Comparison of ENCODE assay signal across 8 cellular contexts in the genomic region with DNA sequence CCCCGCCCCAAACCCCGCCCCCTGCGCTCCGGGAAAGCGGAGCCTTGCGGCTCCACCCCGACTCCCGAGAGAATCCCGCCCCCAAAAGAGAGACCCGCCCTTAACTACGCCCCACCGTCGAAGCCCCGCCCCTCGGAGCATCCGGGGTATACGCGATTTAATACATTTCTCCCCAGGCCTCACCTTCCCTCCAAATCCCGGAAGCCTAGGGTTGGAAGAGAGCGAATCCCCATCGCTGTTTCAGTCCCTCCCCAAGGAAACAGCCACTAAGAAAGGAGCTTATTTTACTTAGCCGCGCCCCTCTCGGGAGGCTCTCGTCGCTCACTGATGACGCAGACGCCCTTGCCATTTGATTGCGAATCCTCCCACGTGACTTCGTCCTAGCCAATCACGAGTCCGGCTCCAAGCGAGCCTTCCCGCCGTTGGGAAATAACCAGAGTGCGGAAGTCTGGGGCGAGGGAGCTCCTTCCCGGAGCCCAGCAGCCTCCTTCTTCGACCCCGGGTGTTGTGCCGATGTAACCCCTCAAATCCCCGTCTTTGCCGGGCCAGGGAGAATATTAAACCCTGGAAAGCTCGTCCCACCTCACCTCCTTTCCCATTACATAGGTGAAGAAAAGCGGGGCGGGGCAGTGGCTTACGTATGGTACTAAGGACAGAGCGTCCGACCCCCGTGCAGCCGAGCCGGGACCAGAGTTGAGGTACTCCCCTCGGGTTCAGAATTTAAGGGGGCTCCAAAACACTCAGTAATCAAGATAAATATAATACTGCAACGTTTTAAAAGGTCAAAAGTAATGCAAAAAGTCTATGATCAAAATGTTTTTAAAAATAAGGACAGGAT. TPM values are rescaled to one million over a fixed set of nuclear protein-coding genes. Genes with fewer than 3 reads are reported as not detected.
DNase-seq lines count a peak whose midpoint lies in the region; ATAC-seq and TF ChIP-seq lines count a peak whose summit lies in the region.

No MANE protein-coding gene starts in this region.

- peaks cover 14% of the 10 kb centered on the region for H3K4me1 ChIP-seq in mucosa of descending colon (ENCODE audit: low read depth)

- DNase-seq in DMS153 treated with DMSO at 0.1 percent for 48 hours (lab: John Stamatoyannopoulos, UW; ENCODE audit: unreplicated experiment) (peak; percentile 98), OCI-M2 (lab: John Stamatoyannopoulos, UW; ENCODE audit: unreplicated experiment) (peak; percentile 85), epithelial cell of proximal tubule (ENCODE audit: low read depth) (peak; percentile 99), mucosa of descending colon (peak; percentile 99 to 100 (median 99))
- peak; percentile 99 for DNase-seq in activated T-cell treated with anti-CD3 and anti-CD28 coated beads, Interleukin-2, amount 50 U/mL, for 1 hour
- DNase-seq in stimulated activated CD8-positive, alpha-beta memory T cell treated with anti-CD3 and anti-CD28 coated beads, Interleukin-4, amount 100 ng/mL, for 1 hour (ENCODE audit: low read depth in 2 of 2, low spot score in 1 of 2): peak; percentile 98 to 99

- no peak for TF ChIP-seq EP300 in Ishikawa (IDR thresholded peaks at IDR 0.05; ENCODE audit: borderline replicate concordance)

- ATAC-seq in GM21619 (IDR thresholded peaks at IDR 0.05; ENCODE audit: unreplicated experiment): peak; percentile 89
- peak; percentile 95 for ATAC-seq in mucosa of descending colon

- TF ChIP-seq RAD21 in Ishikawa (IDR thresholded peaks at IDR 0.05; ENCODE audit: low read depth): no peak

- H3K4me3 ChIP-seq in epithelial cell of proximal tubule (ENCODE audit: low read depth, low read length) (peak overlapping the region; percentile 79), mucosa of descending colon (peak overlapping the region; percentile 27)

- H3K36me3 ChIP-seq in mucosa of descending colon (ENCODE audit: low read depth): no peaks in the 10 kb centered on the region

- TF ChIP-seq CTCF in epithelial cell of proximal tubule (conservative IDR thresholded peaks at IDR 0.05; ENCODE audit: low read depth, low read length) (no peak), mucosa of descending colon (IDR thresholded peaks at IDR 0.05) (peak; percentile 20)

- intact Hi-C loops in mucosa of descending colon (cut with DNase I, micrococcal nuclease): no loop called here

- H3K9me3 ChIP-seq in mucosa of descending colon: no peaks in the 10 kb centered on the region

TF ChIP-seq in Ishikawa, 13 proteins besides CTCF, POLR2A, EP300 and RAD21:
- TF ChIP-seq, protein P1, sequence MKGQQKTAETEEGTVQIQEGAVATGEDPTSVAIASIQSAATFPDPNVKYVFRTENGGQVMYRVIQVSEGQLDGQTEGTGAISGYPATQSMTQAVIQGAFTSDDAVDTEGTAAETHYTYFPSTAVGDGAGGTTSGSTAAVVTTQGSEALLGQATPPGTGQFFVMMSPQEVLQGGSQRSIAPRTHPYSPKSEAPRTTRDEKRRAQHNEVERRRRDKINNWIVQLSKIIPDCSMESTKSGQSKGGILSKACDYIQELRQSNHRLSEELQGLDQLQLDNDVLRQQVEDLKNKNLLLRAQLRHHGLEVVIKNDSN (IDR thresholded peaks at IDR 0.05): peak; percentile 99
- TF ChIP-seq, protein P2, sequence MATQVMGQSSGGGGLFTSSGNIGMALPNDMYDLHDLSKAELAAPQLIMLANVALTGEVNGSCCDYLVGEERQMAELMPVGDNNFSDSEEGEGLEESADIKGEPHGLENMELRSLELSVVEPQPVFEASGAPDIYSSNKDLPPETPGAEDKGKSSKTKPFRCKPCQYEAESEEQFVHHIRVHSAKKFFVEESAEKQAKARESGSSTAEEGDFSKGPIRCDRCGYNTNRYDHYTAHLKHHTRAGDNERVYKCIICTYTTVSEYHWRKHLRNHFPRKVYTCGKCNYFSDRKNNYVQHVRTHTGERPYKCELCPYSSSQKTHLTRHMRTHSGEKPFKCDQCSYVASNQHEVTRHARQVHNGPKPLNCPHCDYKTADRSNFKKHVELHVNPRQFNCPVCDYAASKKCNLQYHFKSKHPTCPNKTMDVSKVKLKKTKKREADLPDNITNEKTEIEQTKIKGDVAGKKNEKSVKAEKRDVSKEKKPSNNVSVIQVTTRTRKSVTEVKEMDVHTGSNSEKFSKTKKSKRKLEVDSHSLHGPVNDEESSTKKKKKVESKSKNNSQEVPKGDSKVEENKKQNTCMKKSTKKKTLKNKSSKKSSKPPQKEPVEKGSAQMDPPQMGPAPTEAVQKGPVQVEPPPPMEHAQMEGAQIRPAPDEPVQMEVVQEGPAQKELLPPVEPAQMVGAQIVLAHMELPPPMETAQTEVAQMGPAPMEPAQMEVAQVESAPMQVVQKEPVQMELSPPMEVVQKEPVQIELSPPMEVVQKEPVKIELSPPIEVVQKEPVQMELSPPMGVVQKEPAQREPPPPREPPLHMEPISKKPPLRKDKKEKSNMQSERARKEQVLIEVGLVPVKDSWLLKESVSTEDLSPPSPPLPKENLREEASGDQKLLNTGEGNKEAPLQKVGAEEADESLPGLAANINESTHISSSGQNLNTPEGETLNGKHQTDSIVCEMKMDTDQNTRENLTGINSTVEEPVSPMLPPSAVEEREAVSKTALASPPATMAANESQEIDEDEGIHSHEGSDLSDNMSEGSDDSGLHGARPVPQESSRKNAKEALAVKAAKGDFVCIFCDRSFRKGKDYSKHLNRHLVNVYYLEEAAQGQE (IDR thresholded peaks at IDR 0.05; ENCODE audit: low read depth): peak; percentile 40; the same call in 1 of the 2 replicates
- TF ChIP-seq TEAD4 (IDR thresholded peaks at IDR 0.05): peak; percentile 41; the same call in 1 of the 2 replicates
- TF ChIP-seq EGR1 (IDR thresholded peaks at IDR 0.05): peak; percentile 19; the same call in 1 of the 2 replicates
- peak; percentile 65; the same call in 1 of the 2 replicates for TF ChIP-seq TCF12 (IDR thresholded peaks at IDR 0.05; ENCODE audit: low read depth)
- TF ChIP-seq, protein P3, sequence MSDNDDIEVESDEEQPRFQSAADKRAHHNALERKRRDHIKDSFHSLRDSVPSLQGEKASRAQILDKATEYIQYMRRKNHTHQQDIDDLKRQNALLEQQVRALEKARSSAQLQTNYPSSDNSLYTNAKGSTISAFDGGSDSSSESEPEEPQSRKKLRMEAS (IDR thresholded peaks at IDR 0.05): peak; percentile 87
- TF ChIP-seq CEBPB (IDR thresholded peaks at IDR 0.05): peak; percentile 88
- TF ChIP-seq YY1 (IDR thresholded peaks at IDR 0.05; ENCODE audit: low read depth): no peak
- 0 out of 2 replicates have a peak, but pooled peaks have one; percentile 12 for TF ChIP-seq FOXM1 (IDR thresholded peaks at IDR 0.05; ENCODE audit: borderline replicate concordance, low read depth)
- TF ChIP-seq CREB1 (IDR thresholded peaks at IDR 0.05; ENCODE audit: low read depth): peak; percentile 100
- no peak for TF ChIP-seq NFIC (IDR thresholded peaks at IDR 0.05)
- TF ChIP-seq TAF1 (IDR thresholded peaks at IDR 0.05; ENCODE audit: low read depth): peak; percentile 84
- 0 out of 2 replicates have a peak, but pooled peaks have one; percentile 31 for TF ChIP-seq ZBTB7A (IDR thresholded peaks at IDR 0.05; ENCODE audit: low read depth)

RNA-seq across cellular contexts. Expression of a gene that starts 0.5 kb away (rescaled TPM):
- total RNA-seq in epithelial cell of proximal tubule (21.9 and 31.5 TPM in 2 replicates), mucosa of descending colon (10 to 100 TPM; 10.6 to 14.8 (median 12.0) TPM)

RNA-seq across cellular contexts. Expression of a gene that starts 13.6 kb away (rescaled TPM):
- total RNA-seq in epithelial cell of proximal tubule (not detected in 2 replicates), mucosa of descending colon (1 to 10 TPM in 1 of 3 donors, under 1 TPM in 2; 0.35 to 1.4 (median 0.55) TPM)

RNA-seq across cellular contexts. Expression of a gene that starts 20.2 kb away (rescaled TPM):
- total RNA-seq in epithelial cell of proximal tubule: not detected in 2 replicates
- 1 to 10 TPM in 2 of 3 donors, under 1 TPM in 1; 0.14 to 4.2 (median 1.1) TPM for total RNA-seq in mucosa of descending colon

RNA-seq across cellular contexts. Expression of a gene that starts 49.8 kb away (rescaled TPM):
- not detected in 2 replicates for total RNA-seq in epithelial cell of proximal tubule
- total RNA-seq in mucosa of descending colon: not detected

RNA-seq across cellular contexts. Expression of a gene that starts 50.8 kb away (rescaled TPM):
- total RNA-seq in epithelial cell of proximal tubule (not detected in 2 replicates), mucosa of descending colon (100 to 1,000 TPM in 1 of 3 donors, 10 to 100 TPM in 2; 15.3 to 135 (median 54.0) TPM)

Comparison
In these comparisons a context has a peak if more than half of its experiments do, and no peak if none do; other contexts are left out.
1. Peak in every context shown above with its lines: DNase-seq, ATAC-seq and H3K4me3 ChIP-seq.